In the genomic region with DNA sequence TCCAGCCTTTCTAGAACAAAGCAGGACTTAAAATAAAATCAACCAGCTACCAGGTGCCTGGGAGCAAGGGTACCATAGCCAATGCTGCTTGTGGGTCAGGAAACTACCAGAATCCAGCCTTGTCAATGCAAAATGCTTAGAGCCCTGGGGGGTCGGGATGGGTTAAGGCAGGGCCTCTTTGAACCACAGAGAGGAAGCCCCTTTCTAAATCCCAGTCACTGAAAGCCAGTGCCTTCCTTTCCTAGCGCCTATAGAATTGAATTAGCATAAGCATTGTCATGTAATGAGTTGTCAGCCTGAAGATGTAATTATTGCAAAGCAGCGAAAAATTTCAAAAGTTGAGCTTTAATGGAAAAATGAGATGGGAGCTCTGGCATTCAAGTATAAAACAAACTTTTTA, we compare ENCODE assay signal across 23 cellular contexts.
"Had no signal": no experiment of that assay in that cellular context is flagged by ENCODE, and none has a peak within 500 bp of the region (broad histone marks: within the 10 kb centered on the region; RNA-seq: fewer than 3 reads in every experiment).

No MANE protein-coding gene starts in this region.

- DNase-seq: activated CD4-positive, alpha-beta memory T cell treated with anti-CD3 and anti-CD28 coated beads, Interleukin-2, amount 10 ng/mL, durations not matched to agents 7 days and 5 days; activated CD4-positive, alpha-beta T cell treated with anti-CD3 and anti-CD28 coated beads, Interleukin-2, amount 10 ng/mL, durations not matched to agents 24 days and 14 days; activated effector memory CD4-positive, alpha-beta T cell treated with anti-CD3 and anti-CD28 coated beads, Interleukin-2, amount 50 U/mL, for 16 hours; activated naive CD4-positive, alpha-beta T cell treated with anti-CD3 and anti-CD28 coated beads, Interleukin-2, amount 10 ng/mL, durations not matched to agents 7 days and 5 days; amygdala; effector CD4-positive, alpha-beta T cell; erythroblast; foreskin fibroblast; immature natural killer cell; lower lobe of right lung; naive B cell; sigmoid colon; stimulated activated CD4-positive, alpha-beta T cell treated with anti-CD3 and anti-CD28 coated beads, Interleukin-2, amount 100 ng/mL, for 48 hours; stimulated activated CD8-positive, alpha-beta memory T cell treated with anti-CD3 and anti-CD28 coated beads, Interleukin-4, amount 100 ng/mL, for 48 hours; stimulated activated naive CD4-positive, alpha-beta T cell treated with Interleukin-2 at 50 U/mL for 16 hours; T-helper 2 cell had no signal

- H3K27ac ChIP-seq: lower lobe of right lung, sigmoid colon, thoracic aorta, vagina had no signal

- H3K9me3 ChIP-seq: lower lobe of right lung, sigmoid colon, thoracic aorta, vagina had no signal

- H3K4me3 ChIP-seq: lower lobe of right lung, sigmoid colon, smooth muscle cell, thoracic aorta, vagina had no signal

- H3K36me3 Mint-ChIP-seq: activated naive CD4-positive, alpha-beta T cell treated with anti-CD3 and anti-CD28 coated beads, Interleukin-2, amount 10 ng/mL, durations not matched to agents 7 days and 5 days; immature natural killer cell; naive B cell; type B pancreatic cell had no signal

- H3K27ac Mint-ChIP-seq: activated CD4-positive, alpha-beta memory T cell treated with anti-CD3 and anti-CD28 coated beads, Interleukin-2, amount 10 ng/mL, durations not matched to agents 7 days and 5 days; activated CD4-positive, alpha-beta T cell treated with anti-CD3 and anti-CD28 coated beads, Interleukin-2, amount 10 ng/mL, durations not matched to agents 24 days and 14 days; activated naive CD4-positive, alpha-beta T cell treated with anti-CD3 and anti-CD28 coated beads, Interleukin-2, amount 10 ng/mL, durations not matched to agents 7 days and 5 days; dendritic cell treated with granulocyte-macrophage colony-stimulating factor and Interleukin-4, amounts not matched to agents 40 ng/mL and 50 ng/mL, for 4 days; immature natural killer cell; type B pancreatic cell had no signal

- H3K4me2 ChIP-seq: smooth muscle cell had no signal

- H3K4me1 ChIP-seq: lower lobe of right lung, vagina had no signal

- H3K9me3 Mint-ChIP-seq: activated CD4-positive, alpha-beta memory T cell treated with anti-CD3 and anti-CD28 coated beads, Interleukin-2, amount 10 ng/mL, durations not matched to agents 7 days and 5 days; activated CD4-positive, alpha-beta T cell treated with anti-CD3 and anti-CD28 coated beads, Interleukin-2, amount 10 ng/mL, durations not matched to agents 24 days and 14 days; activated naive CD4-positive, alpha-beta T cell treated with anti-CD3 and anti-CD28 coated beads, Interleukin-2, amount 10 ng/mL, durations not matched to agents 7 days and 5 days; naive B cell; type B pancreatic cell had no signal

- H3K4me3 Mint-ChIP-seq: activated CD4-positive, alpha-beta memory T cell treated with anti-CD3 and anti-CD28 coated beads, Interleukin-2, amount 10 ng/mL, durations not matched to agents 7 days and 5 days; activated CD4-positive, alpha-beta T cell treated with anti-CD3 and anti-CD28 coated beads, Interleukin-2, amount 10 ng/mL, durations not matched to agents 24 days and 14 days; activated naive CD4-positive, alpha-beta T cell treated with anti-CD3 and anti-CD28 coated beads, Interleukin-2, amount 10 ng/mL, durations not matched to agents 7 days and 5 days; dendritic cell treated with granulocyte-macrophage colony-stimulating factor and Interleukin-4, amounts not matched to agents 40 ng/mL and 50 ng/mL, for 4 days; immature natural killer cell; naive B cell; type B pancreatic cell had no signal

- H3K27me3 Mint-ChIP-seq: activated CD4-positive, alpha-beta memory T cell treated with anti-CD3 and anti-CD28 coated beads, Interleukin-2, amount 10 ng/mL, durations not matched to agents 7 days and 5 days; activated CD4-positive, alpha-beta T cell treated with anti-CD3 and anti-CD28 coated beads, Interleukin-2, amount 10 ng/mL, durations not matched to agents 24 days and 14 days; activated naive CD4-positive, alpha-beta T cell treated with anti-CD3 and anti-CD28 coated beads, Interleukin-2, amount 10 ng/mL, durations not matched to agents 7 days and 5 days; dendritic cell treated with granulocyte-macrophage colony-stimulating factor and Interleukin-4, amounts not matched to agents 40 ng/mL and 50 ng/mL, for 4 days; type B pancreatic cell had no signal

- H3K36me3 ChIP-seq: lower lobe of right lung, sigmoid colon, thoracic aorta, vagina had no signal

- H3K4me1 Mint-ChIP-seq: activated CD4-positive, alpha-beta memory T cell treated with anti-CD3 and anti-CD28 coated beads, Interleukin-2, amount 10 ng/mL, durations not matched to agents 7 days and 5 days; activated CD4-positive, alpha-beta T cell treated with anti-CD3 and anti-CD28 coated beads, Interleukin-2, amount 10 ng/mL, durations not matched to agents 24 days and 14 days; activated naive CD4-positive, alpha-beta T cell treated with anti-CD3 and anti-CD28 coated beads, Interleukin-2, amount 10 ng/mL, durations not matched to agents 7 days and 5 days; immature natural killer cell; naive B cell had no signal

- ATAC-seq: activated CD4-positive, CD25-positive, alpha-beta regulatory T cell treated with anti-CD3 and anti-CD28 coated beads, Interleukin-2, amount 50 U/mL, for 24 hours; left lobe of liver had no signal

- H3K27me3 ChIP-seq: sigmoid colon, vagina had no signal
